ENCODE assay signal across 10 cellular contexts in genomic region chr4:54061873-54062272, GRCh38. TPM values are rescaled to one million over a fixed set of nuclear protein-coding genes. Genes with fewer than 3 reads are reported as not detected.
DNase-seq lines count a peak whose midpoint lies in the region; ATAC-seq, FAIRE-seq and TF ChIP-seq lines count a peak whose summit lies in the region.
"Had no signal": no experiment of that assay in that cellular context is flagged by ENCODE, and none has a peak within 500 bp of the region (broad histone marks: within the 10 kb centered on the region; RNA-seq: fewer than 3 reads in every experiment).

No MANE protein-coding gene starts in this region.

- no peak for ATAC-seq in heart right ventricle
- ATAC-seq in left cardiac atrium: no peak
- no peak for ATAC-seq in K562
- no peak for ATAC-seq in sciatic nerve

- CTCF ChIA-PET in K562 (lab: Yijun Ruan, JAX; ENCODE audit: low intra/inter-chr PET ratio): no interaction called here

- TF ChIP-seq EP300 in K562 (IDR thresholded peaks at IDR 0.05; ENCODE audit: low read length): no peak

- TF ChIP-seq CTCF in heart right ventricle (IDR thresholded peaks at IDR 0.05): no peak
- TF ChIP-seq CTCF in K562 (IDR thresholded peaks at IDR 0.05 in 2 of 3, conservative IDR thresholded peaks at IDR 0.05 in 1 of 3; ENCODE audit: insufficient read depth in 2 of 3, low read depth in 1 of 3, low read length in 3 of 3): no peak
- no peak for TF ChIP-seq CTCF in uterus (IDR thresholded peaks at IDR 0.05)

- H3K27ac ChIP-seq in heart right ventricle (no peak overlapping the region), K562 (ENCODE audit: extremely low read depth, low read depth, low read length) (no peak overlapping the region), mesodermal cell (ENCODE audit: low read depth, low read length, severe bottlenecking) (no peak overlapping the region), uterus (no peak overlapping the region)

- H3K36me3 ChIP-seq in heart right ventricle (no peaks in the 10 kb centered on the region), K562 (ENCODE audit: control insufficient read depth, insufficient read depth, low read length) (no peaks in the 10 kb centered on the region), mesodermal cell (ENCODE audit: control insufficient read depth, insufficient read depth, low read length) (no peaks in the 10 kb centered on the region), uterus (no peaks in the 10 kb centered on the region)

- H3K79me2 ChIP-seq in K562 (ENCODE audit: control insufficient read depth, insufficient read depth, low read length): peaks cover 71% of the 10 kb centered on the region

- H3K4me1 ChIP-seq in heart right ventricle (peaks cover 6 to 82% (median 75%) of the 10 kb centered on the region in 9 donors), K562 (replicated peaks in 1 of 2; ENCODE audit: control insufficient read depth in 2 of 2, insufficient read depth in 2 of 2, low read length in 2 of 2) (peaks cover 3 to 25% of the 10 kb centered on the region in 2 experiments), mesodermal cell (ENCODE audit: control insufficient read depth, insufficient read depth, low read length, poor library complexity, severe bottlenecking) (peaks cover 28% of the 10 kb centered on the region), uterus (peaks cover 0 to 3% of the 10 kb centered on the region in 2 donors)

- BruUV-seq in K562 (replicated peaks; lab: Mats Ljungman, UMichigan): no TSS peak

- WGBS in heart right ventricle, 2 donors: 77 to 90% methylated on average over 1 of the region's 1 CpG
- 61% methylated on average over 1 of the region's 1 CpG for WGBS in K562 (ENCODE audit: insufficient coverage, low coverage, missing lambda C conversion rate)
- WGBS in mesodermal cell (ENCODE audit: insufficient coverage in 2 of 2), 2 experiments: no CpG with 5 or more reads among the region's 1 CpG

- TF ChIP-seq POLR2A in K562 (conservative IDR thresholded peaks at IDR 0.05): no peak
- no peak for TF ChIP-seq POLR2A in uterus (IDR thresholded peaks at IDR 0.05)

- H3K4me3 ChIP-seq in heart right ventricle: peak overlapping the region in 6 of 10 donors; percentile 73 to 99 (median 96)
- no peak overlapping the region for H3K4me3 ChIP-seq in K562
- peak overlapping the region; percentile 93 for H3K4me3 ChIP-seq in mesodermal cell (ENCODE audit: extremely low read depth, insufficient read depth, low read length, poor library complexity, severe bottlenecking)
- H3K4me3 ChIP-seq in uterus: peak overlapping the region; percentile 18 to 100

- no peak for TF ChIP-seq RAD21 in K562 (CRISPR knock-in tag; conservative IDR thresholded peaks at IDR 0.05 in 1 of 2, IDR thresholded peaks at IDR 0.05 in 1 of 2)

- in situ Hi-C loops in K562 (cut with MboI): no loop called here

- no peaks in the 10 kb centered on the region for H3K9me1 ChIP-seq in K562 (ENCODE audit: control insufficient read depth, insufficient read depth, low read length)

- H3K9me3 ChIP-seq in heart right ventricle: no peaks in the 10 kb centered on the region
- no peaks in the 10 kb centered on the region for H3K9me3 ChIP-seq in K562 (replicated peaks; ENCODE audit: control insufficient read depth, insufficient read depth, low read depth, low read length)
- no peaks in the 10 kb centered on the region for H3K9me3 ChIP-seq in mesodermal cell (ENCODE audit: control insufficient read depth, low read length)
- no peaks in the 10 kb centered on the region for H3K9me3 ChIP-seq in uterus

- H3K4me2 ChIP-seq in K562 (ENCODE audit: insufficient read depth, low read length): peak overlapping the region; percentile 57

- intact Hi-C loops in heart right ventricle (cut with DNase I): loop anchor here in 2 of 10 donors (5.0 to 10.0 kb wide), 2 partner anchors 153 to 155 kb away; no protein-coding TSS in a partner anchor
- intact Hi-C loops in left cardiac atrium (cut with DNase I): loop anchor here in 1 of 2 donors (10.0 kb wide), 1 partner anchor 153 kb away; no protein-coding TSS in a partner anchor
- intact Hi-C loops in K562 (cut with micrococcal nuclease): no loop called here
- intact Hi-C loops in uterus (cut with DNase I; ENCODE audit: low total_unique reads): no loop called here
- intact Hi-C loops in sciatic nerve (cut with DNase I): no loop called here

- POLR2A ChIA-PET in K562 (lab: Yijun Ruan, JAX): interaction anchor here (0.9 kb wide), 1 partner anchor 8 kb away, joined by 3 read pairs; no protein-coding TSS in a partner anchor

- H4K20me1 ChIP-seq in K562 (replicated peaks; ENCODE audit: control insufficient read depth, insufficient read depth, low read length): peaks cover 2% of the 10 kb centered on the region; the same call in 1 of the 2 replicates

- peak overlapping the region in 1 of 2 experiments; percentile 1; a peak in 1 of 4 replicates for H3K9ac ChIP-seq in K562 (ENCODE audit: insufficient read depth in 1 of 2, low read depth in 2 of 2, low read length in 2 of 2)

- DNase-seq in heart right ventricle (no peak), left cardiac atrium (no peak), K562 (ENCODE audit: extremely low read depth in 1 of 4, low spot score in 3 of 4) (no peak), uterus (no peak), amniotic stem cell (lab: John Stamatoyannopoulos, UW) (no peak), NOMO-1 treated with DMSO at 0.1 percent for 48 hours (lab: John Stamatoyannopoulos, UW; ENCODE audit: unreplicated experiment) (no peak), sciatic nerve (ENCODE audit: low spot score) (no peak)
- DNase-seq: DMS53 had no signal

- H3K27me3 ChIP-seq in heart right ventricle: no peaks in the 10 kb centered on the region
- no peaks in the 10 kb centered on the region for H3K27me3 ChIP-seq in K562 (ENCODE audit: control insufficient read depth in 2 of 2, insufficient read depth in 2 of 2, low read length in 2 of 2)
- H3K27me3 ChIP-seq in uterus: no peaks in the 10 kb centered on the region

- FAIRE-seq in K562 (lab: Jason Lieb, UNC): no peak

- H2AFZ ChIP-seq in K562 (ENCODE audit: low read depth, low read length): no peak overlapping the region

TF ChIP-seq in K562, 482 proteins besides CTCF, POLR2A, EP300 and RAD21 (continues in another document):
- no peak for TF ChIP-seq JUND (IDR thresholded peaks at IDR 0.05; ENCODE audit: borderline replicate concordance, low read depth, low read length)
- TF ChIP-seq JUND (tag; IDR thresholded peaks at IDR 0.05; ENCODE audit: borderline replicate concordance, low read depth, low read length): no peak
- TF ChIP-seq PRMT5 (CRISPR knock-in tag; IDR thresholded peaks at IDR 0.05): no peak
- TF ChIP-seq ARID2 (IDR thresholded peaks at IDR 0.05): no peak

RNA-seq across cellular contexts. Expression of gene CHIC2, which starts 2.5 kb away (rescaled TPM):
- total RNA-seq in heart right ventricle (10 to 100 TPM in 5 of 10 donors, 1 to 10 TPM in 5; 6.0 to 12.6 (median 9.3) TPM), left cardiac atrium (10 to 100 TPM; 11.0 to 16.9 TPM), K562 (2014; rRNA removed) (24.8 and 25.1 TPM in 2 replicates), K562 (2014; rRNA removed; fragmentation: Illumina TruSeq; extraction: Trizol) (12.3 and 13.7 TPM in 2 replicates), K562 (2015; rRNA removed; fragmentation: Illumina TruSeq; extraction: Trizol) (12.1 and 12.4 TPM in 2 replicates), K562 (2021) (12.0 and 14.0 TPM in 2 replicates), uterus (10 to 100 TPM; 26.0 to 80.2 (median 52.8) TPM), sciatic nerve (34.2 TPM)
- polyA plus RNA-seq in heart right ventricle (10 to 100 TPM in 1 of 2 donors, 1 to 10 TPM in 1; 5.6 to 13.5 TPM), K562 (2011; rRNA removed) (5.7 and 7.1 TPM in 2 replicates), K562 (2014; fragmentation: Illumina TruSeq; extraction: Trizol) (9.1 and 10.7 TPM in 2 replicates), K562 (2014; fragmentation: Nextera tagmentation; extraction: Ambion mirVana) (1 to 10 TPM in 1 of 2 experiments, under 1 TPM in 1; 0.89 to 1.5 TPM), K562 (2014; rRNA removed) (10.5 and 14.8 TPM in 2 replicates)
- 9.3 and 16.5 TPM in 2 replicates for total RNA-seq in K562 (2011; cell fraction: chromatin; rRNA removed; ENCODE audit: low replicate concordance)
- 11.1 and 14.0 TPM in 2 replicates for total RNA-seq in K562 (2011; cell fraction: nucleolus; rRNA removed)
- total RNA-seq in K562 (2011; cell fraction: nucleoplasm; rRNA removed): 12.3 and 16.3 TPM in 2 replicates
- 5.1 TPM in 2 replicates for polyA plus RNA-seq in K562 (2011; cell fraction: cytosol; rRNA removed)
- polyA plus RNA-seq in K562 (2011; cell fraction: nucleus; rRNA removed): 3.8 and 4.5 TPM in 2 replicates
- polyA plus RNA-seq in K562 (2012): 9.0 and 13.6 TPM in 2 replicates
- 9.3 and 9.4 TPM in 2 replicates for polyA minus RNA-seq in K562 (2011; rRNA and poly(A)+ RNA removed)
- 7.7 and 8.4 TPM in 2 replicates for polyA minus RNA-seq in K562 (2011; cell fraction: cytosol; rRNA and poly(A)+ RNA removed)
- 14.2 and 15.5 TPM in 2 replicates for polyA minus RNA-seq in K562 (2011; cell fraction: nucleus; rRNA and poly(A)+ RNA removed)
- 27.4 TPM for polyA plus RNA-seq in mesodermal cell (2013, experiment 1 of 2)
- polyA plus RNA-seq in mesodermal cell (2013, experiment 2 of 2): 29.9 TPM

RNA-seq across cellular contexts. Expression of gene GSX2, which starts 38.1 kb away (rescaled TPM):
- not detected for total RNA-seq in heart right ventricle
- not detected for polyA plus RNA-seq in heart right ventricle
- total RNA-seq in left cardiac atrium: not detected
- total RNA-seq in K562 (2011; cell fraction: chromatin; rRNA removed; ENCODE audit: low replicate concordance): not detected in 2 replicates
- not detected in 2 replicates for total RNA-seq in K562 (2011; cell fraction: nucleolus; rRNA removed)
- total RNA-seq in K562 (2011; cell fraction: nucleoplasm; rRNA removed): not detected in 2 replicates
- not detected in 2 replicates for total RNA-seq in K562 (2014; rRNA removed)
- total RNA-seq in K562 (2014; rRNA removed; fragmentation: Illumina TruSeq; extraction: Trizol): not detected in 2 replicates
- not detected in 2 replicates for total RNA-seq in K562 (2015; rRNA removed; fragmentation: Illumina TruSeq; extraction: Trizol)
- total RNA-seq in K562 (2021): not detected in 2 replicates
- polyA plus RNA-seq in K562 (2011; rRNA removed): not detected in 2 replicates
- polyA plus RNA-seq in K562 (2011; cell fraction: cytosol; rRNA removed): not detected in 2 replicates
- not detected in 2 replicates for polyA plus RNA-seq in K562 (2011; cell fraction: nucleus; rRNA removed)
- not detected in 2 replicates for polyA plus RNA-seq in K562 (2012)
- polyA plus RNA-seq in K562 (2014; fragmentation: Illumina TruSeq; extraction: Trizol): not detected in 2 replicates
- polyA plus RNA-seq in K562 (2014; fragmentation: Nextera tagmentation; extraction: Ambion mirVana): not detected
- not detected in 2 replicates for polyA plus RNA-seq in K562 (2014; rRNA removed)
- polyA minus RNA-seq in K562 (2011; rRNA and poly(A)+ RNA removed): not detected in 2 replicates
- not detected in 2 replicates for polyA minus RNA-seq in K562 (2011; cell fraction: cytosol; rRNA and poly(A)+ RNA removed)
- polyA minus RNA-seq in K562 (2011; cell fraction: nucleus; rRNA and poly(A)+ RNA removed): not detected in 2 replicates
- polyA plus RNA-seq in mesodermal cell (2013, experiment 1 of 2): 0.88 TPM
- polyA plus RNA-seq in mesodermal cell (2013, experiment 2 of 2): 0.96 TPM
- not detected for total RNA-seq in uterus
- total RNA-seq in sciatic nerve: 0.58 TPM
- total RNA-seq: SK-MEL-5 had no signal
